In the genomic region with DNA sequence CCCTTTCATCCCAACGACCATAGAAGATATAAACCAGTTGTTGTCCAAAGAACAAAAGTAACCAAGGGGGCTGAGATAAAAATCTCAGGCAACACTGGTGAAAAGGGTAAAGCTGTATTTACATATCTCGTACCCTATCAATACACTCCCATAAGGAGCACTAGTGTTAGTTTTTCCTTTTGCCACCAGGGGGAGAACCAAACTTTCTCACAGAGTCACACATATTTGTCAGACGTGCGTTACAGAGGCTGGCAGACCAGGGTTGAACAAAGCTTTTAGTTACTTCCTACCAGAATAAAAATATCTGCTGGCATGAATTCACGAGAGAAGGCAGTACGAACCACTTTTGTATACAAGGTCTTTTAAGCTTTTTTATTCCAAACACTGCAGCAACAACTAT, we compare ENCODE assay signal across 8 cellular contexts.
DNase-seq lines count a peak whose midpoint lies in the region; ATAC-seq and TF ChIP-seq lines count a peak whose summit lies in the region.

No MANE protein-coding gene starts in this region.

- H3K9me3 ChIP-seq in Panc1 (ENCODE audit: control insufficient read depth, insufficient read depth, low read depth, low read length), result no peaks in the 10 kb centered on the region

- POLR2A ChIA-PET in Panc1 (lab: Charles Lee), result no interaction called here

- CTCF ChIA-PET in Panc1 (lab: Charles Lee), result no interaction called here

- peak; percentile 52 for TF ChIP-seq CTCF in Panc1 (IDR thresholded peaks at IDR 0.05)

- H3K27me3 ChIP-seq in Panc1 (ENCODE audit: control insufficient read depth, insufficient read depth, low read length), result no peaks in the 10 kb centered on the region

- H3K36me3 Mint-ChIP-seq in naive B cell, result no peaks in the 10 kb centered on the region
- no peaks in the 10 kb centered on the region for H3K36me3 Mint-ChIP-seq in effector memory CD8-positive, alpha-beta T cell (ENCODE audit: insufficient read depth)

- ATAC-seq in GM19395 (IDR thresholded peaks at IDR 0.05; ENCODE audit: unreplicated experiment) (peak; percentile 90), HG03460 (IDR thresholded peaks at IDR 0.05; ENCODE audit: unreplicated experiment) (peak; percentile 73), Panc1 (no peak), esophagus mucosa (peak; percentile 60), naive B cell (ENCODE audit: low read depth in 2 of 2) (peak; percentile 86 to 88)
- ATAC-seq in effector memory CD8-positive, alpha-beta T cell (replicated peaks), result no peak

- H3K27ac Mint-ChIP-seq in naive B cell, result no peak overlapping the region
- no peak overlapping the region for H3K27ac Mint-ChIP-seq in effector memory CD8-positive, alpha-beta T cell

- intact Hi-C loops in Panc1 (cut with micrococcal nuclease; ENCODE audit: unreplicated experiment), result no loop called here

- H3K9me3 Mint-ChIP-seq in naive B cell, result peaks cover 0 to 7% (median 0%) of the 10 kb centered on the region in 7 donors
- H3K9me3 Mint-ChIP-seq in effector memory CD8-positive, alpha-beta T cell, result no peaks in the 10 kb centered on the region

- H3K4me1 ChIP-seq in Panc1 (ENCODE audit: control insufficient read depth, insufficient read depth, low read length), result no peaks in the 10 kb centered on the region

- in situ Hi-C loops in Panc1 (cut with HindIII; ENCODE audit: low pct_unique_long_range_greater_than_20kb, low sequenced_read_pairs), result no loop called here

- no peaks in the 10 kb centered on the region for H3K36me3 ChIP-seq in Panc1 (ENCODE audit: control insufficient read depth, insufficient read depth, low read length)

- H3K4me3 Mint-ChIP-seq in naive B cell, result no peak overlapping the region
- H3K4me3 Mint-ChIP-seq in effector memory CD8-positive, alpha-beta T cell, result no peak overlapping the region

- H3K27me3 Mint-ChIP-seq in naive B cell, result peaks cover 0 to 3% (median 0%) of the 10 kb centered on the region in 3 donors
- H3K27me3 Mint-ChIP-seq in effector memory CD8-positive, alpha-beta T cell, result no peaks in the 10 kb centered on the region

- H3K27ac ChIP-seq in Panc1 (ENCODE audit: low read length), result no peak overlapping the region

- peaks cover 7 to 12% (median 8%) of the 10 kb centered on the region in 3 donors for H3K4me1 Mint-ChIP-seq in naive B cell
- H3K4me1 Mint-ChIP-seq in effector memory CD8-positive, alpha-beta T cell (ENCODE audit: low read depth in 2 of 2), result no peaks in the 10 kb centered on the region

- peak; percentile 65 for DNase-seq in EH (ENCODE audit: low read depth)
- DNase-seq in Panc1 (ENCODE audit: low read depth, low spot score), result peak; percentile 10
- DNase-seq in naive B cell, result peak; percentile 35
- no peak for DNase-seq in effector memory CD8-positive, alpha-beta T cell
- DNase-seq in islet precursor cell, result no peak

- H3K4me3 ChIP-seq in Panc1 (ENCODE audit: low read depth in 2 of 2, low read length in 2 of 2), result no peak overlapping the region

- no TSS peak for BruUV-seq in Panc1 (replicated peaks; lab: Mats Ljungman, UMichigan)

Comparison
In these comparisons a context has a peak if more than half of its experiments do, and no peak if none do; other contexts are left out.
1. DNase-seq: peak in EH (single experiment), Panc1 (single experiment) and naive B cell (single experiment); none in effector memory CD8-positive, alpha-beta T cell (0 of 3) and islet precursor cell (single experiment).
2. ATAC-seq: peak in GM19395 (single experiment), HG03460 (single experiment), esophagus mucosa (single experiment) and naive B cell (2 of 2); none in Panc1 (single experiment) and effector memory CD8-positive, alpha-beta T cell (single experiment).